In genomic region chr4:185835336-185835735, GRCh38 we compare ENCODE assay signal across 28 cellular contexts. TPM values are rescaled to one million over a fixed set of nuclear protein-coding genes. Genes with fewer than 3 reads are reported as not detected.
DNase-seq lines count a peak whose midpoint lies in the region; ATAC-seq, FAIRE-seq and TF ChIP-seq lines count a peak whose summit lies in the region.
"Had no signal": no experiment of that assay in that cellular context is flagged by ENCODE, and none has a peak within 500 bp of the region (broad histone marks: within the 10 kb centered on the region; RNA-seq: fewer than 3 reads in every experiment).

No MANE protein-coding gene starts in this region.

- H3K9me1 ChIP-seq in K562 (ENCODE audit: control insufficient read depth, insufficient read depth, low read length), result no peaks in the 10 kb centered on the region

- no peak for FAIRE-seq in HepG2 (lab: Jason Lieb, UNC)
- no peak for FAIRE-seq in K562 (lab: Jason Lieb, UNC)
- FAIRE-seq: GM18507 had no signal

- ATAC-seq in HepG2 (no peak), right lobe of liver (no peak), K562 (no peak), psoas muscle (no peak)
- ATAC-seq: CD8-positive, alpha-beta T cell; PC-3 had no signal

- TF ChIP-seq EP300 in HepG2 (IDR thresholded peaks at IDR 0.05; ENCODE audit: low read depth in 2 of 2, low read length in 2 of 2), result no peak
- TF ChIP-seq EP300 in HepG2 (CRISPR knock-in tag; IDR thresholded peaks at IDR 0.05; ENCODE audit: borderline replicate concordance), result no peak
- no peak for TF ChIP-seq EP300 in K562 (IDR thresholded peaks at IDR 0.05; ENCODE audit: low read length)

- H3K27me3 ChIP-seq in HepG2 (ENCODE audit: control insufficient read depth in 1 of 2, insufficient read depth in 2 of 2, low read length in 2 of 2), result no peaks in the 10 kb centered on the region
- no peaks in the 10 kb centered on the region for H3K27me3 ChIP-seq in right lobe of liver
- H3K27me3 ChIP-seq in HUES48 (ENCODE audit: control insufficient read depth, insufficient read depth, low read length), result no peaks in the 10 kb centered on the region
- peaks cover 2 to 11% of the 10 kb centered on the region in 2 experiments; a peak in 2 of 5 replicates for H3K27me3 ChIP-seq in K562 (ENCODE audit: control insufficient read depth in 2 of 2, insufficient read depth in 2 of 2, low read length in 2 of 2)
- H3K27me3 ChIP-seq in neural progenitor cell, result no peaks in the 10 kb centered on the region
- no peaks in the 10 kb centered on the region for H3K27me3 ChIP-seq in psoas muscle (ENCODE audit: insufficient read depth in 3 of 3, low read length in 2 of 3)

- H3K4me1 Mint-ChIP-seq in neural progenitor cell, result peaks cover 13% of the 10 kb centered on the region
- H3K4me1 Mint-ChIP-seq: B cell had no signal

- H3K27ac ChIP-seq in HepG2 (ENCODE audit: extremely low read length, insufficient read depth, low read length) (no peak overlapping the region), right lobe of liver (peak overlapping the region in 1 of 3 donors; percentile 49), HUES48 (ENCODE audit: low read depth, low read length) (peak overlapping the region; percentile 99), K562 (ENCODE audit: extremely low read depth, low read depth, low read length) (no peak overlapping the region), neural progenitor cell (no peak overlapping the region), psoas muscle (no peak overlapping the region)
- H3K27ac ChIP-seq: C4-2B had no signal

- no peak for DNase-seq in HepG2 (ENCODE audit: low spot score)
- DNase-seq in right lobe of liver, result no peak
- DNase-seq in K562 (ENCODE audit: extremely low read depth in 1 of 4, low spot score in 3 of 4), result no peak
- DNase-seq in neural progenitor cell (ENCODE audit: low spot score), result no peak
- no peak for DNase-seq in OCI-M2 (lab: John Stamatoyannopoulos, UW; ENCODE audit: unreplicated experiment)
- DNase-seq in cerebellar nuclear complex (lab: John Stamatoyannopoulos, UW), result no peak
- DNase-seq in psoas muscle, result no peak
- DNase-seq: CD8-positive, alpha-beta T cell; DMS 273 treated with DMSO at 0.1 percent for 48 hours; DMS79; EL; GF-D8; H7; HFFc6; Kasumi-1; MV-4-11; NCI-H1105; NCI-H1436 treated with DMSO at 0.1 percent for 48 hours; NCI-H1930; NCI-H2107; NCI-H446; NCI-H524 treated with DMSO at 0.1 percent for 48 hours; PC-3; SHP77 had no signal

- in situ Hi-C loops in HepG2 (cut with HindIII; ENCODE audit: extremely low pct_ligation_motif_present, low pct_unique_long_range_greater_than_20kb), result no loop called here
- in situ Hi-C loops in K562 (cut with MboI), result no loop called here

- peaks cover 53% of the 10 kb centered on the region for H3F3A ChIP-seq in neural progenitor cell (ENCODE audit: low read depth)

- no peak for TF ChIP-seq CTCF in HepG2 (CRISPR knock-in tag; IDR thresholded peaks at IDR 0.05)
- no peak for TF ChIP-seq CTCF in right lobe of liver (IDR thresholded peaks at IDR 0.05)
- TF ChIP-seq CTCF in K562 (IDR thresholded peaks at IDR 0.05 in 2 of 3, conservative IDR thresholded peaks at IDR 0.05 in 1 of 3; ENCODE audit: insufficient read depth in 2 of 3, low read depth in 1 of 3, low read length in 3 of 3), result no peak
- no peak for TF ChIP-seq CTCF in neural progenitor cell (IDR thresholded peaks at IDR 0.05)
- no peak for TF ChIP-seq CTCF in psoas muscle (IDR thresholded peaks at IDR 0.05)

- H2AFZ ChIP-seq in HepG2 (ENCODE audit: low read length), result no peak overlapping the region
- H2AFZ ChIP-seq in K562 (ENCODE audit: low read depth, low read length), result no peak overlapping the region
- peak overlapping the region; percentile 3 for H2AFZ ChIP-seq in neural progenitor cell (replicated peaks)

- H3K4me3 ChIP-seq in HepG2 (replicated peaks in 1 of 3; ENCODE audit: insufficient read depth in 1 of 3, low read depth in 2 of 3, low read length in 3 of 3), result no peak overlapping the region
- no peak overlapping the region for H3K4me3 ChIP-seq in right lobe of liver
- no peak overlapping the region for H3K4me3 ChIP-seq in HUES48 (ENCODE audit: low read depth, low read length)
- H3K4me3 ChIP-seq in K562, result no peak overlapping the region
- H3K4me3 ChIP-seq in neural progenitor cell, result no peak overlapping the region
- no peak overlapping the region for H3K4me3 ChIP-seq in psoas muscle

- H3K4me3 Mint-ChIP-seq in neural progenitor cell, result no peak overlapping the region
- H3K4me3 Mint-ChIP-seq: B cell; CD8-positive, alpha-beta T cell; HFFc6 had no signal

- H3K4me1 ChIP-seq in HepG2 (ENCODE audit: insufficient read depth, low read length) (peaks cover 69% of the 10 kb centered on the region), right lobe of liver (peaks cover 0 to 41% (median 19%) of the 10 kb centered on the region in 4 donors), HUES48 (ENCODE audit: control insufficient read depth, insufficient read depth, low read length) (peaks cover 56% of the 10 kb centered on the region), K562 (replicated peaks in 1 of 2; ENCODE audit: control insufficient read depth in 2 of 2, insufficient read depth in 2 of 2, low read length in 2 of 2) (no peaks in the 10 kb centered on the region), neural progenitor cell (peaks cover 71% of the 10 kb centered on the region), psoas muscle (peaks cover 9% of the 10 kb centered on the region)

- H4K20me1 ChIP-seq in HepG2 (ENCODE audit: insufficient read depth, low read length) (no peaks in the 10 kb centered on the region), K562 (replicated peaks; ENCODE audit: control insufficient read depth, insufficient read depth, low read length) (no peaks in the 10 kb centered on the region), neural progenitor cell (ENCODE audit: low read depth) (no peaks in the 10 kb centered on the region)

- no peak overlapping the region for H3K9ac ChIP-seq in HepG2 (ENCODE audit: insufficient read depth, low read depth, low read length)
- no peak overlapping the region for H3K9ac ChIP-seq in HUES48 (ENCODE audit: low read depth, low read length)
- H3K9ac ChIP-seq in K562 (ENCODE audit: insufficient read depth in 1 of 2, low read depth in 2 of 2, low read length in 2 of 2), result no peak overlapping the region
- no peak overlapping the region for H3K9ac ChIP-seq in neural progenitor cell

- H3K36me3 Mint-ChIP-seq in neural progenitor cell, result peaks cover 3% of the 10 kb centered on the region
- H3K36me3 Mint-ChIP-seq: CD8-positive, alpha-beta T cell had no signal

- TF ChIP-seq POLR2A in HepG2 (IDR thresholded peaks at IDR 0.05; ENCODE audit: insufficient read depth in 1 of 2, low read depth in 2 of 2, low read length in 2 of 2) (no peak), right lobe of liver (IDR thresholded peaks at IDR 0.05) (no peak), K562 (conservative IDR thresholded peaks at IDR 0.05) (no peak)

- peaks cover 4% of the 10 kb centered on the region for H3K9me3 Mint-ChIP-seq in neural progenitor cell
- H3K9me3 Mint-ChIP-seq: CD8-positive, alpha-beta T cell; HFFc6 had no signal

- peaks cover 4% of the 10 kb centered on the region for H3K27me3 Mint-ChIP-seq in neural progenitor cell (ENCODE audit: insufficient read depth, low read depth)

- no peak overlapping the region for H3K27ac Mint-ChIP-seq in neural progenitor cell
- H3K27ac Mint-ChIP-seq: B cell; CD8-positive, alpha-beta T cell; HFFc6 had no signal

- BruUV-seq in HepG2 (replicated peaks; lab: Mats Ljungman, UMichigan) (no TSS peak), K562 (replicated peaks; lab: Mats Ljungman, UMichigan) (no TSS peak)

- CTCF ChIA-PET in HepG2 (lab: Yijun Ruan, JAX; ENCODE audit: low intra/inter-chr PET ratio, low total read pairs) (no interaction called here), K562 (lab: Yijun Ruan, JAX; ENCODE audit: low intra/inter-chr PET ratio) (no interaction called here)

- H3K36me3 ChIP-seq in HepG2 (replicated peaks in 1 of 2; ENCODE audit: control insufficient read depth in 1 of 2, insufficient read depth in 2 of 2, low read length in 2 of 2) (no peaks in the 10 kb centered on the region), right lobe of liver (no peaks in the 10 kb centered on the region), HUES48 (ENCODE audit: control insufficient read depth, insufficient read depth, low read length) (no peaks in the 10 kb centered on the region), K562 (ENCODE audit: control insufficient read depth, insufficient read depth, low read length) (no peaks in the 10 kb centered on the region), neural progenitor cell (no peaks in the 10 kb centered on the region), psoas muscle (ENCODE audit: insufficient read depth in 1 of 2, low read depth in 1 of 2) (no peaks in the 10 kb centered on the region)

- TF ChIP-seq RAD21 in HepG2 (CRISPR knock-in tag; IDR thresholded peaks at IDR 0.05) (no peak), K562 (CRISPR knock-in tag; conservative IDR thresholded peaks at IDR 0.05 in 1 of 2, IDR thresholded peaks at IDR 0.05 in 1 of 2) (no peak)

- WGBS in HepG2 (ENCODE audit: low lambda C conversion rate), result 96% methylated on average over 4 of the region's 4 CpGs
- 82% methylated on average over 4 of the region's 4 CpGs for WGBS in right lobe of liver (ENCODE audit: insufficient coverage, low coverage, low lambda C conversion rate, missing lambda C conversion rate)
- WGBS in K562 (ENCODE audit: insufficient coverage, low coverage, missing lambda C conversion rate), result 17% methylated on average over 4 of the region's 4 CpGs
- 88 to 96% (median 92%) methylated on average over 4 of the region's 4 CpGs for WGBS in psoas muscle, 3 donors

- H3K9me3 ChIP-seq in HepG2 (ENCODE audit: low read length) (peaks cover 11% of the 10 kb centered on the region), right lobe of liver (no peaks in the 10 kb centered on the region), HUES48 (ENCODE audit: control insufficient read depth, insufficient read depth, low read length) (no peaks in the 10 kb centered on the region), K562 (replicated peaks; ENCODE audit: control insufficient read depth, insufficient read depth, low read depth, low read length) (no peaks in the 10 kb centered on the region), neural progenitor cell (ENCODE audit: low read depth) (no peaks in the 10 kb centered on the region), psoas muscle (no peaks in the 10 kb centered on the region)

- H3K4me2 ChIP-seq in HepG2 (ENCODE audit: low read depth, low read length), result no peak overlapping the region
- no peak overlapping the region for H3K4me2 ChIP-seq in K562 (ENCODE audit: insufficient read depth, low read length)
- H3K4me2 ChIP-seq in neural progenitor cell, result no peak overlapping the region

- H3K79me2 ChIP-seq in HepG2 (ENCODE audit: insufficient read depth, low read length) (no peaks in the 10 kb centered on the region), K562 (ENCODE audit: control insufficient read depth, insufficient read depth, low read length) (no peaks in the 10 kb centered on the region), neural progenitor cell (ENCODE audit: low read depth) (no peaks in the 10 kb centered on the region)

- POLR2A ChIA-PET in HepG2 (lab: Yijun Ruan, JAX), result no interaction called here
- POLR2A ChIA-PET in K562 (lab: Yijun Ruan, JAX), result interaction anchor here (0.7 kb wide), 1 partner anchor 12 kb away, joined by 3 read pairs; no protein-coding TSS in a partner anchor

- intact Hi-C loops in HepG2 (cut with micrococcal nuclease; ENCODE audit: unreplicated experiment) (no loop called here), right lobe of liver (cut with DNase I) (no loop called here), K562 (cut with micrococcal nuclease) (no loop called here), psoas muscle (cut with DNase I) (no loop called here)

RNA-seq across cellular contexts. Expression of gene SORBS2, which starts 23.3 kb away (rescaled TPM):
- total RNA-seq in HepG2 (2016; rRNA removed; fragmentation: Illumina TruSeq; extraction: Trizol) (25.0 and 29.0 TPM in 2 replicates), right lobe of liver (100 to 1,000 TPM in 4 of 6 experiments, 10 to 100 TPM in 2; 60.8 to 144 (median 107) TPM), K562 (2014; rRNA removed) (not detected in 2 replicates), K562 (2014; rRNA removed; fragmentation: Illumina TruSeq; extraction: Trizol) (not detected in 2 replicates), K562 (2015; rRNA removed; fragmentation: Illumina TruSeq; extraction: Trizol) (not detected in 2 replicates), K562 (2021) (0.29 and 1.1 TPM in 2 replicates), neural progenitor cell (ENCODE audit: low replicate concordance) (13.5 and 15.7 TPM in 2 replicates), psoas muscle (10 to 100 TPM in 3 of 4 donors, 1 to 10 TPM in 1; 5.9 to 30.4 (median 19.8) TPM)
- total RNA-seq in HepG2 (2016; cell fraction: cytosol; rRNA removed; fragmentation: Illumina TruSeq; extraction: Trizol; ENCODE audit: low read depth), result 7.2 and 7.3 TPM in 2 replicates
- 26.0 and 26.2 TPM in 2 replicates for total RNA-seq in HepG2 (2016; cell fraction: insoluble cytoplasmic fraction; rRNA removed; fragmentation: Illumina TruSeq; extraction: Trizol)
- total RNA-seq in HepG2 (2016; cell fraction: membrane; rRNA removed; fragmentation: Illumina TruSeq; extraction: Trizol), result 12.8 and 16.4 TPM in 2 replicates
- 62.8 and 62.9 TPM in 2 replicates for total RNA-seq in HepG2 (2016; cell fraction: nucleus; rRNA removed; fragmentation: Illumina TruSeq; extraction: Trizol)
- polyA plus RNA-seq in HepG2 (2011; rRNA removed) (55.9 and 80.5 TPM in 2 replicates), K562 (2011; rRNA removed) (not detected in 2 replicates), K562 (2014; fragmentation: Illumina TruSeq; extraction: Trizol) (not detected in 2 replicates), K562 (2014; fragmentation: Nextera tagmentation; extraction: Ambion mirVana) (not detected), K562 (2014; rRNA removed) (not detected in 2 replicates), psoas muscle (1 to 10 TPM; 2.5 to 7.2 (median 6.0) TPM)
- 38.4 and 48.7 TPM in 2 replicates for polyA plus RNA-seq in HepG2 (2011; cell fraction: cytosol; rRNA removed)
- 61.7 and 83.9 TPM in 2 replicates for polyA plus RNA-seq in HepG2 (2011; cell fraction: nucleus; rRNA removed)
- polyA plus RNA-seq in HepG2 (2012), result 34.7 and 45.4 TPM in 2 replicates
- polyA plus RNA-seq in HepG2 (2016; cell fraction: cytosol; fragmentation: Illumina TruSeq; extraction: Trizol; ENCODE audit: low read depth), result 1.7 and 2.6 TPM in 2 replicates
- 29.6 and 32.7 TPM in 2 replicates for polyA plus RNA-seq in HepG2 (2016; cell fraction: insoluble cytoplasmic fraction; fragmentation: Illumina TruSeq; extraction: Trizol; ENCODE audit: low read depth)
- polyA plus RNA-seq in HepG2 (2016; cell fraction: membrane; fragmentation: Illumina TruSeq; extraction: Trizol; ENCODE audit: low read depth), result 9.9 and 11.6 TPM in 2 replicates
- polyA plus RNA-seq in HepG2 (2016; cell fraction: nucleus; fragmentation: Illumina TruSeq; extraction: Trizol; ENCODE audit: insufficient read depth, low read depth), result 27.2 and 29.5 TPM in 2 replicates
- 11.3 and 137 TPM in 2 replicates for polyA minus RNA-seq in HepG2 (2011; rRNA and poly(A)+ RNA removed; ENCODE audit: low replicate concordance)
- 39.1 and 42.7 TPM in 2 replicates for polyA minus RNA-seq in HepG2 (2011; cell fraction: cytosol; rRNA and poly(A)+ RNA removed)
- polyA minus RNA-seq in HepG2 (2011; cell fraction: nucleus; rRNA and poly(A)+ RNA removed), result 166 and 180 TPM in 2 replicates
- not detected in 2 replicates for total RNA-seq in K562 (2011; cell fraction: chromatin; rRNA removed; ENCODE audit: low replicate concordance)
- total RNA-seq in K562 (2011; cell fraction: nucleolus; rRNA removed), result not detected in 2 replicates
- not detected in 2 replicates for total RNA-seq in K562 (2011; cell fraction: nucleoplasm; rRNA removed)
- not detected in 2 replicates for polyA plus RNA-seq in K562 (2011; cell fraction: cytosol; rRNA removed)
- not detected in 2 replicates for polyA plus RNA-seq in K562 (2011; cell fraction: nucleus; rRNA removed)
- polyA plus RNA-seq in K562 (2012), result 0.05 TPM in 1 of 2 replicates, not detected in the other
- polyA minus RNA-seq in K562 (2011; rRNA and poly(A)+ RNA removed), result not detected in 2 replicates
- not detected in 2 replicates for polyA minus RNA-seq in K562 (2011; cell fraction: cytosol; rRNA and poly(A)+ RNA removed)
- polyA minus RNA-seq in K562 (2011; cell fraction: nucleus; rRNA and poly(A)+ RNA removed), result not detected in 2 replicates

Comparison
In these comparisons a context has a peak if more than half of its experiments do, and no peak if none do; other contexts are left out.
1. Of the 241 proteins assayed by ChIP-seq in both HepG2 and K562: peak only in HepG2: none; only in K562: MAFG; in both: MAFF; in neither: 237; mixed calls (peak in some experiments, not most) for 2.